11 cellular contexts compared by ENCODE assay signal in genomic region chr17:50130778-50131317, GRCh38. TPM values are rescaled to one million over a fixed set of nuclear protein-coding genes. Genes with fewer than 3 reads are reported as not detected.
DNase-seq lines count a peak whose midpoint lies in the region; ATAC-seq and TF ChIP-seq lines count a peak whose summit lies in the region.
"Had no signal": no experiment of that assay in that cellular context is flagged by ENCODE, and none has a peak within 500 bp of the region (broad histone marks: within the 10 kb centered on the region; RNA-seq: fewer than 3 reads in every experiment).

No MANE protein-coding gene starts in this region.

- H3K9me3 ChIP-seq in right atrium auricular region = no peaks in the 10 kb centered on the region
- no peaks in the 10 kb centered on the region for H3K9me3 ChIP-seq in iPS-18c (ENCODE audit: control insufficient read depth, insufficient read depth, low read length)
- no peaks in the 10 kb centered on the region for H3K9me3 ChIP-seq in thoracic aorta
- H3K9me3 ChIP-seq in vagina = no peaks in the 10 kb centered on the region

- H3K27ac ChIP-seq in right atrium auricular region (no peak overlapping the region), thoracic aorta (no peak overlapping the region), vagina (no peak overlapping the region)

- H3K27me3 ChIP-seq in right atrium auricular region (no peaks in the 10 kb centered on the region), thoracic aorta (replicated peaks; ENCODE audit: insufficient read depth) (no peaks in the 10 kb centered on the region), vagina (no peaks in the 10 kb centered on the region)

- CTCF ChIA-PET in WTC11 (lab: Charles Lee) = interaction anchor here (0.8 to 3.0 kb wide), 15 partner anchors 9 to 71 kb away, joined by 3 to 22 read pairs (median 8); no protein-coding TSS in a partner anchor

- peak; percentile 10 for ATAC-seq in left ventricle myocardium superior
- ATAC-seq in WTC11 = peak; percentile 30
- no peak for ATAC-seq in thoracic aorta (ENCODE audit: insufficient number of reproducible peaks, low FRiP score, low read depth)
- ATAC-seq: left colon had no signal

- no peaks in the 10 kb centered on the region for H3K36me3 Mint-ChIP-seq in WTC11

- H3K4me3 ChIP-seq in right atrium auricular region = no peak overlapping the region
- H3K4me3 ChIP-seq in iPS-18c (ENCODE audit: insufficient read depth, low read depth, low read length) = peak overlapping the region; percentile 61
- peak overlapping the region; percentile 73 for H3K4me3 ChIP-seq in thoracic aorta
- no peak overlapping the region for H3K4me3 ChIP-seq in vagina

- H3K27ac Mint-ChIP-seq in WTC11 = no peak overlapping the region

- H3K36me3 ChIP-seq in right atrium auricular region = peaks cover 20% of the 10 kb centered on the region
- H3K36me3 ChIP-seq in thoracic aorta = peaks cover 13% of the 10 kb centered on the region
- peaks cover 0 to 17% of the 10 kb centered on the region in 2 donors for H3K36me3 ChIP-seq in vagina

- H3K4me1 ChIP-seq in right atrium auricular region = peaks cover 0 to 60% of the 10 kb centered on the region in 2 donors
- H3K4me1 ChIP-seq in thoracic aorta (ENCODE audit: control insufficient read depth in 1 of 2, low read depth in 2 of 2) = peaks cover 38 to 62% of the 10 kb centered on the region in 2 donors
- H3K4me1 ChIP-seq in vagina = peaks cover 47% of the 10 kb centered on the region

- intact Hi-C loops in left ventricle myocardium superior (cut with micrococcal nuclease) = no loop called here
- intact Hi-C loops in vagina (cut with DNase I) = no loop called here

- H3K9me3 Mint-ChIP-seq in WTC11 = no peaks in the 10 kb centered on the region

- no peak for DNase-seq in left ventricle myocardium superior
- no peak for DNase-seq in right atrium auricular region (ENCODE audit: low spot score)
- no peak for DNase-seq in WTC11 (ENCODE audit: low spot score)
- DNase-seq in thoracic aorta (ENCODE audit: low spot score) = no peak
- no peak for DNase-seq in amniotic stem cell (lab: John Stamatoyannopoulos, UW)
- no peak for DNase-seq in amygdala (lab: John Stamatoyannopoulos, UW)
- no peak for DNase-seq in vagina (ENCODE audit: extremely low spot score in 2 of 2)
- DNase-seq: DND-41, left colon had no signal

- POLR2A ChIA-PET in WTC11 (lab: Charles Lee) = interaction anchor here (0.8 to 0.9 kb wide), 2 partner anchors 22 to 31 kb away, joined by 3 to 6 read pairs; no protein-coding TSS in a partner anchor

- no peak for TF ChIP-seq CTCF in right atrium auricular region (IDR thresholded peaks at IDR 0.05)
- TF ChIP-seq CTCF in WTC11 (IDR thresholded peaks at IDR 0.05) = no peak
- no peak for TF ChIP-seq CTCF in thoracic aorta (IDR thresholded peaks at IDR 0.05)
- no peak for TF ChIP-seq CTCF in vagina (IDR thresholded peaks at IDR 0.05)

- peak overlapping the region; percentile 69 for H3K4me3 Mint-ChIP-seq in WTC11

- no peak for TF ChIP-seq POLR2A in vagina (IDR thresholded peaks at IDR 0.05)

- peaks cover 26% of the 10 kb centered on the region for H3K27me3 Mint-ChIP-seq in WTC11 (ENCODE audit: low read depth)

- H3K4me1 Mint-ChIP-seq in WTC11 = peaks cover 51% of the 10 kb centered on the region

TF ChIP-seq in WTC11, 78 proteins besides CTCF, POLR2A, EP300 and RAD21 (continues in another document):
- TF ChIP-seq ZNF671 (CRISPR knock-in tag; IDR thresholded peaks at IDR 0.05) (no peak), SP1 (CRISPR knock-in tag; conservative IDR thresholded peaks at IDR 0.05) (no peak), PREB (CRISPR knock-in tag; IDR thresholded peaks at IDR 0.05; ENCODE audit: borderline replicate concordance) (no peak), CREM (CRISPR knock-in tag; IDR thresholded peaks at IDR 0.05) (no peak), ZNF532 (CRISPR knock-in tag; IDR thresholded peaks at IDR 0.05; ENCODE audit: borderline replicate concordance) (no peak), ZNF219 (CRISPR knock-in tag; IDR thresholded peaks at IDR 0.05; ENCODE audit: borderline replicate concordance) (no peak), ETV6 (CRISPR knock-in tag; IDR thresholded peaks at IDR 0.05) (no peak), FOXP4 (CRISPR knock-in tag; IDR thresholded peaks at IDR 0.05) (no peak), TP53 (CRISPR knock-in tag; IDR thresholded peaks at IDR 0.05) (no peak), ZNF138 (CRISPR knock-in tag; conservative IDR thresholded peaks at IDR 0.05) (no peak), ZNF121 (CRISPR knock-in tag; IDR thresholded peaks at IDR 0.05) (no peak), FOXJ3 (CRISPR knock-in tag; IDR thresholded peaks at IDR 0.05; ENCODE audit: borderline replicate concordance) (no peak)

RNA-seq across cellular contexts. Expression of gene SAMD14, which starts 0.9 kb away (rescaled TPM):
- total RNA-seq in left ventricle myocardium superior (1.2 TPM), right atrium auricular region (1 to 10 TPM in 1 of 2 donors, under 1 TPM in 1; 0.78 to 1.1 TPM), WTC11 (2021) (4.5 to 6.0 TPM (median 5.9 TPM) in 3 replicates), thoracic aorta (10 to 100 TPM in 1 of 2 donors, 1 to 10 TPM in 1; 9.7 to 11.5 TPM), vagina (4.4 TPM)

RNA-seq across cellular contexts. Expression of gene PPP1R9B, which starts 19.6 kb away (rescaled TPM):
- total RNA-seq in left ventricle myocardium superior (37.6 TPM), right atrium auricular region (10 to 100 TPM; 16.9 to 24.2 TPM), WTC11 (2021) (20.4 to 21.7 TPM (median 20.6 TPM) in 3 replicates), thoracic aorta (10 to 100 TPM; 53.3 to 67.1 TPM), vagina (37.6 TPM)

RNA-seq across cellular contexts. Expression of gene SGCA, which starts 35.0 kb away (rescaled TPM):
- total RNA-seq in left ventricle myocardium superior (155 TPM), right atrium auricular region (100 to 1,000 TPM; 120 to 207 TPM), WTC11 (2021) (0.39 to 1.0 TPM in 2 of 3 replicates, not detected in the other), thoracic aorta (100 to 1,000 TPM in 1 of 2 donors, 10 to 100 TPM in 1; 95.5 to 158 TPM), vagina (2.2 TPM)
- total RNA-seq: endothelial cell of umbilical vein had no signal

RNA-seq across cellular contexts. Expression of gene PDK2, which starts 35.7 kb away (rescaled TPM):
- total RNA-seq in left ventricle myocardium superior = 277 TPM
- 100 to 1,000 TPM; 186 to 214 TPM for total RNA-seq in right atrium auricular region
- total RNA-seq in WTC11 (2021) = 16.6 to 21.3 TPM (median 19.8 TPM) in 3 replicates
- total RNA-seq in thoracic aorta = 10 to 100 TPM; 35.5 to 74.9 TPM
- total RNA-seq in vagina = 44.4 TPM

Comparison
In these comparisons a context has a peak if more than half of its experiments do, and no peak if none do; other contexts are left out.
1. H3K4me3 ChIP-seq: peak in iPS-18c (single experiment) and thoracic aorta (single experiment); none in right atrium auricular region (0 of 2) and vagina (0 of 2).
2. RNA of gene SGCA, which starts 35.0 kb away (total RNA-seq): 120 to 207 TPM in right atrium auricular region, 95.5 to 158 TPM in thoracic aorta and 155 TPM in left ventricle myocardium superior (single experiment); 2.2 TPM in vagina (single experiment) and 0.39 to 1.0 TPM in WTC11; every median in the first group is over 10 times any median in the second.